In genomic region chr14:45998554-45998953, GRCh38 we compare ENCODE assay signal across 24 cellular contexts.
DNase-seq lines count a peak whose midpoint lies in the region; ATAC-seq, FAIRE-seq and TF ChIP-seq lines count a peak whose summit lies in the region.
"Had no signal": no experiment of that assay in that cellular context is flagged by ENCODE, and none has a peak within 500 bp of the region (broad histone marks: within the 10 kb centered on the region; RNA-seq: fewer than 3 reads in every experiment).

No MANE protein-coding gene starts in this region.

- no peak for TF ChIP-seq CTCF in HepG2 (CRISPR knock-in tag; IDR thresholded peaks at IDR 0.05)
- no peak for TF ChIP-seq CTCF in right lobe of liver (IDR thresholded peaks at IDR 0.05)
- no peak for TF ChIP-seq CTCF in GM12878 (IDR thresholded peaks at IDR 0.05 in 2 of 3, conservative IDR thresholded peaks at IDR 0.05 in 1 of 3; ENCODE audit: control insufficient read depth in 2 of 3, extremely low read depth in 1 of 3, insufficient read depth in 1 of 3, low read depth in 3 of 3, low read length in 3 of 3)

- peaks cover 14% of the 10 kb centered on the region for H3K9me3 ChIP-seq in HepG2 (ENCODE audit: low read length)
- H3K9me3 ChIP-seq in right lobe of liver, result no peaks in the 10 kb centered on the region
- H3K9me3 ChIP-seq in GM12878 (replicated peaks; ENCODE audit: control insufficient read depth, insufficient read depth, low read length), result no peaks in the 10 kb centered on the region
- H3K9me3 ChIP-seq: BE2C, BLaER1 had no signal

- intact Hi-C loops in HepG2 (cut with micrococcal nuclease; ENCODE audit: unreplicated experiment), result no loop called here
- intact Hi-C loops in right lobe of liver (cut with DNase I), result no loop called here
- intact Hi-C loops in GM12878 (cut with micrococcal nuclease; ENCODE audit: unreplicated experiment), result no loop called here

- DNase-seq in HepG2 (ENCODE audit: low spot score), result no peak
- no peak for DNase-seq in right lobe of liver
- DNase-seq in GM12878 (ENCODE audit: low read depth, low spot score), result no peak
- no peak for DNase-seq in urothelium cell line (ENCODE audit: low spot score)
- DNase-seq in SIG-M5 (lab: John Stamatoyannopoulos, UW), result no peak
- DNase-seq: ACHN; BE2C; C1 segment of cervical spinal cord; CD4-positive, alpha-beta memory T cell; CD4-positive, CD25-positive, alpha-beta regulatory T cell; CD8-positive, alpha-beta memory T cell; COR-L47; DMS 273 treated with DMSO at 0.1 percent for 48 hours; DMS153; DMS53; DMS79; DND-41; EL; GDM1 had no signal

- in situ Hi-C loops in HepG2 (cut with HindIII; ENCODE audit: extremely low pct_ligation_motif_present, low pct_unique_long_range_greater_than_20kb) (no loop called here), GM12878 (cut with MboI) (no loop called here)

- CTCF ChIA-PET in HepG2 (lab: Yijun Ruan, JAX; ENCODE audit: low intra/inter-chr PET ratio, low total read pairs), result no interaction called here
- CTCF ChIA-PET in GM12878 (lab: Yijun Ruan, JAX), result no interaction called here

- no peaks in the 10 kb centered on the region for H3K79me2 ChIP-seq in HepG2 (ENCODE audit: insufficient read depth, low read length)
- H3K79me2 ChIP-seq in GM12878 (ENCODE audit: control insufficient read depth, insufficient read depth, low read length), result no peaks in the 10 kb centered on the region

- ATAC-seq in HepG2 (no peak), right lobe of liver (no peak), GM12878 (no peak), HG03108 (IDR thresholded peaks at IDR 0.05; ENCODE audit: unreplicated experiment) (no peak)

- no peak overlapping the region for H3K27ac ChIP-seq in HepG2 (ENCODE audit: extremely low read length, insufficient read depth, low read length)
- no peak overlapping the region for H3K27ac ChIP-seq in right lobe of liver
- no peak overlapping the region for H3K27ac ChIP-seq in GM12878 (ENCODE audit: control insufficient read depth, insufficient read depth)
- H3K27ac ChIP-seq: 22Rv1, BLaER1 had no signal

- SMC1A ChIA-PET in GM12878 (lab: Charles Lee; ENCODE audit: uncharacterized antibody, unreplicated experiment), result interaction anchor here (1.1 to 1.4 kb wide), 3 partner anchors 10 to 146 kb away, joined by 3 read pairs; no protein-coding TSS in a partner anchor

- H4K20me1 ChIP-seq in HepG2 (ENCODE audit: insufficient read depth, low read length), result no peaks in the 10 kb centered on the region
- no peaks in the 10 kb centered on the region for H4K20me1 ChIP-seq in GM12878 (ENCODE audit: control insufficient read depth, insufficient read depth)
- H4K20me1 ChIP-seq: BLaER1 had no signal

- H3K4me1 ChIP-seq in HepG2 (ENCODE audit: insufficient read depth, low read length), result no peaks in the 10 kb centered on the region
- H3K4me1 ChIP-seq in right lobe of liver, result no peaks in the 10 kb centered on the region
- no peaks in the 10 kb centered on the region for H3K4me1 ChIP-seq in GM12878 (ENCODE audit: control insufficient read depth, insufficient read depth, low read length)
- H3K4me1 ChIP-seq: BE2C, BLaER1 had no signal

- TF ChIP-seq EP300 in HepG2 (IDR thresholded peaks at IDR 0.05; ENCODE audit: low read depth in 2 of 2, low read length in 2 of 2), result no peak
- no peak for TF ChIP-seq EP300 in HepG2 (CRISPR knock-in tag; IDR thresholded peaks at IDR 0.05; ENCODE audit: borderline replicate concordance)
- TF ChIP-seq EP300 in GM12878 (IDR thresholded peaks at IDR 0.05; ENCODE audit: borderline replicate concordance in 1 of 2, control insufficient read depth in 1 of 2, low read depth in 2 of 2, low read length in 2 of 2), result no peak

- BruUV-seq in HepG2 (replicated peaks; lab: Mats Ljungman, UMichigan) (no TSS peak), GM12878 (replicated peaks; lab: Mats Ljungman, UMichigan) (no TSS peak)

- no peak overlapping the region for H2AFZ ChIP-seq in HepG2 (ENCODE audit: low read length)
- no peak overlapping the region for H2AFZ ChIP-seq in GM12878 (ENCODE audit: control insufficient read depth, low read depth, low read length)

- H3K4me2 ChIP-seq in HepG2 (ENCODE audit: low read depth, low read length) (no peak overlapping the region), GM12878 (ENCODE audit: control insufficient read depth, insufficient read depth) (no peak overlapping the region)
- H3K4me2 ChIP-seq: BLaER1 had no signal

- FAIRE-seq in HepG2 (lab: Jason Lieb, UNC) (no peak), GM12878 (lab: Jason Lieb, UNC) (no peak), urothelium cell line (lab: Jason Lieb, UNC) (peak; percentile 40)
- FAIRE-seq: GM12891, GM19239 had no signal

- RAD21 ChIA-PET in GM12878 (lab: Charles Lee; ENCODE audit: unreplicated experiment), result no interaction called here

- H3K36me3 ChIP-seq in HepG2 (replicated peaks in 1 of 2; ENCODE audit: control insufficient read depth in 1 of 2, insufficient read depth in 2 of 2, low read length in 2 of 2), result no peaks in the 10 kb centered on the region
- no peaks in the 10 kb centered on the region for H3K36me3 ChIP-seq in right lobe of liver
- H3K36me3 ChIP-seq in GM12878 (ENCODE audit: control insufficient read depth in 2 of 2, insufficient read depth in 2 of 2, low read length in 1 of 2), result no peaks in the 10 kb centered on the region
- H3K36me3 ChIP-seq: BE2C, BLaER1 had no signal

- TF ChIP-seq RAD21 in HepG2 (CRISPR knock-in tag; IDR thresholded peaks at IDR 0.05) (no peak), GM12878 (IDR thresholded peaks at IDR 0.05; ENCODE audit: insufficient read depth, low read depth, low read length) (no peak)

- no peak overlapping the region for H3K4me3 ChIP-seq in HepG2 (replicated peaks in 1 of 3; ENCODE audit: insufficient read depth in 1 of 3, low read depth in 2 of 3, low read length in 3 of 3)
- no peak overlapping the region for H3K4me3 ChIP-seq in right lobe of liver
- H3K4me3 ChIP-seq in GM12878, result no peak overlapping the region
- H3K4me3 ChIP-seq: BLaER1 had no signal

- no peaks in the 10 kb centered on the region for H3K27me3 ChIP-seq in HepG2 (ENCODE audit: control insufficient read depth in 1 of 2, insufficient read depth in 2 of 2, low read length in 2 of 2)
- H3K27me3 ChIP-seq in right lobe of liver, result no peaks in the 10 kb centered on the region
- no peaks in the 10 kb centered on the region for H3K27me3 ChIP-seq in GM12878 (replicated peaks in 1 of 2; ENCODE audit: control insufficient read depth in 2 of 2, insufficient read depth in 2 of 2, low read length in 1 of 2)
- H3K27me3 ChIP-seq: BE2C, BLaER1 had no signal

- WGBS in HepG2 (ENCODE audit: low lambda C conversion rate), result 0% methylated on average over 2 of the region's 2 CpGs
- WGBS in right lobe of liver (ENCODE audit: insufficient coverage, low coverage, low lambda C conversion rate, missing lambda C conversion rate), result 31% methylated on average over 2 of the region's 2 CpGs
- WGBS in GM12878 (ENCODE audit: insufficient coverage, insufficient replicate concordance, low lambda C conversion rate, missing lambda C conversion rate), result 0% methylated on average over 2 of the region's 2 CpGs

- POLR2A ChIA-PET in HepG2 (lab: Yijun Ruan, JAX), result no interaction called here
- POLR2A ChIA-PET in GM12878 (lab: Charles Lee), result no interaction called here

- TF ChIP-seq POLR2A in HepG2 (IDR thresholded peaks at IDR 0.05; ENCODE audit: insufficient read depth in 1 of 2, low read depth in 2 of 2, low read length in 2 of 2) (no peak), right lobe of liver (IDR thresholded peaks at IDR 0.05) (no peak), GM12878 (IDR thresholded peaks at IDR 0.05; ENCODE audit: low read depth, low read length) (no peak)

- H3K9ac ChIP-seq in HepG2 (ENCODE audit: insufficient read depth, low read depth, low read length), result no peak overlapping the region
- H3K9ac ChIP-seq in GM12878 (ENCODE audit: control insufficient read depth, insufficient read depth, low read length), result no peak overlapping the region
- H3K9ac ChIP-seq: BLaER1 had no signal

TF ChIP-seq in HepG2, 621 proteins besides CTCF, POLR2A, EP300 and RAD21 (continues in another document):
- no peak for TF ChIP-seq SRSF4 (IDR thresholded peaks at IDR 0.05; ENCODE audit: low read depth, low read length, poor library complexity, severe bottlenecking)
- peak; percentile 73; the same call in 1 of the 2 replicates for TF ChIP-seq RAD51 (IDR thresholded peaks at IDR 0.05; ENCODE audit: borderline replicate concordance)

TF ChIP-seq in GM12878, 131 proteins besides CTCF, POLR2A, EP300 and RAD21:
- TF ChIP-seq ZSCAN29 (IDR thresholded peaks at IDR 0.05) (no peak), RAD51 (IDR thresholded peaks at IDR 0.05) (peak; percentile 13; the same call in 1 of the 2 replicates), SUZ12 (IDR thresholded peaks at IDR 0.05; ENCODE audit: unreplicated experiment) (no peak)

Comparison
In these comparisons a context has a peak if more than half of its experiments do, and no peak if none do; other contexts are left out.
1. Of the 75 proteins assayed by ChIP-seq in both HepG2 and GM12878: peak only in HepG2: none; only in GM12878: none; in both: RAD51; in neither: 73; mixed calls (peak in some experiments, not most) for 1.